ENCODE assay signal across 1 cellular context in genomic region chr5:120446068-120446492, GRCh38.
TF ChIP-seq lines count a peak whose summit lies in the region.

No MANE protein-coding gene starts in this region.

TF ChIP-seq in SK-N-SH, 30 proteins besides CTCF, POLR2A, EP300 and RAD21 (continued from another document):
- TF ChIP-seq FOSL2 (IDR thresholded peaks at IDR 0.05; ENCODE audit: borderline replicate concordance, low read depth) (peak; percentile 60; the same call in 1 of the 2 replicates), TEAD4 (IDR thresholded peaks at IDR 0.05; ENCODE audit: borderline replicate concordance, insufficient read depth) (0 out of 2 replicates have a peak, but pooled peaks have one; percentile 65), NFIC (IDR thresholded peaks at IDR 0.05; ENCODE audit: borderline replicate concordance) (peak; percentile 49; the same call in 1 of the 2 replicates), MAX (IDR thresholded peaks at IDR 0.05; ENCODE audit: low read depth) (peak; percentile 33; the same call in 1 of the 2 replicates), NRF1 (IDR thresholded peaks at IDR 0.05; ENCODE audit: low read depth, low read length) (no peak), RFX5 (IDR thresholded peaks at IDR 0.05; ENCODE audit: low read length) (no peak), GABPA (IDR thresholded peaks at IDR 0.05; ENCODE audit: low read depth) (no peak)
